10 cellular contexts compared by ENCODE assay signal in genomic region chr10:114492351-114493037, GRCh38.
DNase-seq lines count a peak whose midpoint lies in the region; ATAC-seq, FAIRE-seq and TF ChIP-seq lines count a peak whose summit lies in the region.
"Had no signal": no experiment of that assay in that cellular context is flagged by ENCODE, and none has a peak within 500 bp of the region (broad histone marks: within the 10 kb centered on the region; RNA-seq: fewer than 3 reads in every experiment).

No MANE protein-coding gene starts in this region.

- TF ChIP-seq POLR2A in IMR-90 (IDR thresholded peaks at IDR 0.05; ENCODE audit: low read depth, low read length): no peak

- H3K23ac ChIP-seq in IMR-90 (ENCODE audit: low read depth, low read length): no peak overlapping the region

- no peak overlapping the region for H2AK5ac ChIP-seq in IMR-90 (ENCODE audit: low read depth, low read length)

- no peak overlapping the region for H4K8ac ChIP-seq in IMR-90 (ENCODE audit: low read depth in 2 of 2, low read length in 2 of 2)

- H4K20me1 ChIP-seq in IMR-90 (ENCODE audit: insufficient read depth, low read length): no peaks in the 10 kb centered on the region
- no peaks in the 10 kb centered on the region for H4K20me1 ChIP-seq in astrocyte (ENCODE audit: insufficient read depth, low read length)

- H3K9me1 ChIP-seq in IMR-90 (ENCODE audit: insufficient read depth, low read length): no peaks in the 10 kb centered on the region; the same call in 1 of the 2 replicates

- no peak overlapping the region for H3K27ac ChIP-seq in IMR-90 (ENCODE audit: insufficient read depth, low read length)
- H3K27ac ChIP-seq in astrocyte (ENCODE audit: low read depth, low read length): no peak overlapping the region

- POLR2A ChIA-PET in IMR-90 (lab: Charles Lee; ENCODE audit: unreplicated experiment): no interaction called here

- no peaks in the 10 kb centered on the region for H3K79me1 ChIP-seq in IMR-90 (ENCODE audit: low read depth in 1 of 2, low read length in 2 of 2)

- no peak for TF ChIP-seq CTCF in IMR-90 (conservative IDR thresholded peaks at IDR 0.05; ENCODE audit: low read depth, low read length)
- TF ChIP-seq CTCF in astrocyte (IDR thresholded peaks at IDR 0.05; ENCODE audit: insufficient read depth, low read depth, low read length): no peak
- TF ChIP-seq CTCF in foreskin fibroblast (IDR thresholded peaks at IDR 0.05; ENCODE audit: low read depth, low read length): no peak

- in situ Hi-C loops in IMR-90 (cut with MboI; ENCODE audit: low sequenced_read_pairs): no loop called here

- H3K36me3 ChIP-seq in IMR-90 (ENCODE audit: control insufficient read depth, insufficient read depth, low read length): no peaks in the 10 kb centered on the region
- no peaks in the 10 kb centered on the region for H3K36me3 ChIP-seq in astrocyte (ENCODE audit: insufficient read depth, low read length)

- H4K91ac ChIP-seq in IMR-90 (ENCODE audit: insufficient read depth, low read depth, low read length): no peak overlapping the region

- CTCF ChIA-PET in IMR-90 (lab: Yijun Ruan, JAX): no interaction called here

- no peak for TF ChIP-seq RAD21 in IMR-90 (IDR thresholded peaks at IDR 0.05; ENCODE audit: low read length)

- H3K79me2 ChIP-seq in astrocyte (ENCODE audit: insufficient read depth, low read length): no peaks in the 10 kb centered on the region

- peaks cover 15% of the 10 kb centered on the region for H3K36me3 Mint-ChIP-seq in astrocyte (ENCODE audit: low read depth, unreplicated experiment)
- H3K36me3 Mint-ChIP-seq: CD14-positive monocyte had no signal

- dilution Hi-C loops in IMR-90 (cut with HindIII; ENCODE audit: low sequenced_read_pairs, unreplicated experiment): no loop called here

- H3K4me1 ChIP-seq in IMR-90 (ENCODE audit: control insufficient read depth, insufficient read depth, low read length): no peaks in the 10 kb centered on the region
- H3K4me1 ChIP-seq in astrocyte (ENCODE audit: insufficient read depth, low read length): peaks cover 13% of the 10 kb centered on the region

- H4K5ac ChIP-seq in IMR-90 (ENCODE audit: low read depth, low read length): no peak overlapping the region

- DNase-seq in activated T-cell treated with anti-CD3 and anti-CD28 coated beads for 4 hours (peak; percentile 11), IMR-90 (peak; percentile 34), astrocyte (ENCODE audit: low read depth) (peak; percentile 19), KG1 (lab: John Stamatoyannopoulos, UW) (no peak), foreskin fibroblast (no peak), SW480 (ENCODE audit: low spot score) (no peak)
- DNase-seq in activated T-cell treated with anti-CD3 and anti-CD28 coated beads, Interleukin-2, amount 50 U/mL, for 1 hour: no peak
- DNase-seq in stimulated activated CD4-positive, alpha-beta T cell treated with anti-CD3 and anti-CD28 coated beads, Interleukin-4, amount 100 ng/mL, for 1 hour: peak; percentile 12

- ATAC-seq in IMR-90 (ENCODE audit: low read depth): no peak

- no peak overlapping the region for H3K4me3 Mint-ChIP-seq in astrocyte (ENCODE audit: unreplicated experiment)
- H3K4me3 Mint-ChIP-seq: CD14-positive monocyte had no signal

- no TSS peak for BruUV-seq in IMR-90 (replicated peaks; lab: Mats Ljungman, UMichigan)

- WGBS in IMR-90 (ENCODE audit: extremely low coverage in 2 of 2, insufficient read length in 1 of 2), 2 experiments: 0% methylated on average over 1 of the region's 4 CpGs; no CpG with 5 or more reads in 1 of the 2 experiments

- H3K9me3 Mint-ChIP-seq in astrocyte (ENCODE audit: unreplicated experiment): peaks cover 2% of the 10 kb centered on the region
- H3K9me3 Mint-ChIP-seq: CD14-positive monocyte had no signal

- H3K4me2 ChIP-seq in IMR-90 (ENCODE audit: low read depth, low read length): no peak overlapping the region
- no peak overlapping the region for H3K4me2 ChIP-seq in astrocyte (ENCODE audit: low read length)

- H2BK15ac ChIP-seq in IMR-90 (ENCODE audit: low read depth, low read length): no peak overlapping the region

- H3K4ac ChIP-seq in IMR-90 (ENCODE audit: low read depth, low read length): no peak overlapping the region

- H3K9ac ChIP-seq in IMR-90 (ENCODE audit: low read depth, low read length): no peak overlapping the region
- no peak overlapping the region for H3K9ac ChIP-seq in astrocyte (ENCODE audit: low read length)

- FAIRE-seq in astrocyte (lab: Jason Lieb, UNC): no peak

- no peak overlapping the region for H2AFZ ChIP-seq in IMR-90 (replicated peaks; ENCODE audit: low read length, poor library complexity)
- no peak overlapping the region for H2AFZ ChIP-seq in astrocyte (ENCODE audit: low read depth, low read length)

- no peak overlapping the region for H3K4me3 ChIP-seq in IMR-90 (ENCODE audit: insufficient read depth, low read depth, low read length)
- no peak overlapping the region for H3K4me3 ChIP-seq in astrocyte (ENCODE audit: insufficient read depth, low read depth, low read length)
- H3K4me3 ChIP-seq in foreskin fibroblast (ENCODE audit: low read depth in 1 of 2, low read length in 2 of 2): no peak overlapping the region
- H3K4me3 ChIP-seq: dorsolateral prefrontal cortex had no signal

- H2BK120ac ChIP-seq in IMR-90 (ENCODE audit: low read depth, low read length): no peak overlapping the region

- H3K18ac ChIP-seq in IMR-90 (ENCODE audit: low read depth, low read length): no peak overlapping the region

- peaks cover 37% of the 10 kb centered on the region for H3K4me1 Mint-ChIP-seq in astrocyte (ENCODE audit: low read depth, unreplicated experiment)

- H3K27ac Mint-ChIP-seq in astrocyte (ENCODE audit: unreplicated experiment): peak overlapping the region; percentile 70
- H3K27ac Mint-ChIP-seq: CD14-positive monocyte had no signal

- H3K14ac ChIP-seq in IMR-90 (replicated peaks; ENCODE audit: low read depth, low read length): no peak overlapping the region

- intact Hi-C loops in IMR-90 (cut with micrococcal nuclease): no loop called here

- H2BK20ac ChIP-seq in IMR-90 (ENCODE audit: low read depth, low read length): no peak overlapping the region

- H3K56ac ChIP-seq in IMR-90 (ENCODE audit: extremely low read depth, insufficient read depth, low read length): no peak overlapping the region

- H3K27me3 ChIP-seq in IMR-90 (ENCODE audit: control insufficient read depth, insufficient read depth, low read length) (no peaks in the 10 kb centered on the region), astrocyte (ENCODE audit: insufficient read depth, low read length) (no peaks in the 10 kb centered on the region)

- no peaks in the 10 kb centered on the region for H3K9me3 ChIP-seq in IMR-90 (ENCODE audit: control insufficient read depth, insufficient read depth, low read length)
- H3K9me3 ChIP-seq in astrocyte (ENCODE audit: insufficient read depth, low read depth, low read length): no peaks in the 10 kb centered on the region

- H3K27me3 Mint-ChIP-seq in astrocyte (ENCODE audit: low read depth, unreplicated experiment): no peaks in the 10 kb centered on the region

- H2BK5ac ChIP-seq in IMR-90 (ENCODE audit: low read depth, low read length, poor library complexity, severe bottlenecking): no peak overlapping the region

- no peak overlapping the region for H2AK9ac ChIP-seq in IMR-90 (replicated peaks; ENCODE audit: low read depth, low read length, poor library complexity)

TF ChIP-seq in IMR-90, 13 proteins besides CTCF, POLR2A, EP300 and RAD21:
- TF ChIP-seq BHLHE40 (IDR thresholded peaks at IDR 0.05; ENCODE audit: low read depth, low read length) (peak; percentile 22; the same call in 1 of the 2 replicates), NFE2L2 (IDR thresholded peaks at IDR 0.05; ENCODE audit: low read depth, low read length) (no peak)

Comparison
In these comparisons a context has a peak if more than half of its experiments do, and no peak if none do; other contexts are left out.
1. DNase-seq: peak in activated T-cell treated with anti-CD3 and anti-CD28 coated beads for 4 hours (single experiment), IMR-90 (single experiment), astrocyte (single experiment) and stimulated activated CD4-positive, alpha-beta T cell treated with anti-CD3 and anti-CD28 coated beads, Interleukin-4, amount 100 ng/mL, for 1 hour (single experiment); none in activated T-cell treated with anti-CD3 and anti-CD28 coated beads, Interleukin-2, amount 50 U/mL, for 1 hour (single experiment), KG1 (single experiment), foreskin fibroblast (0 of 2) and SW480 (single experiment).